ENCODE assay signal across 10 cellular contexts in genomic region chr2:235300368-235301201, GRCh38.
A peak's percentile ranks its signal among the peaks of the same experiment; 100 is the strongest.
DNase-seq lines count a peak whose midpoint lies in the region; ATAC-seq and TF ChIP-seq lines count a peak whose summit lies in the region.
"Had no signal": no experiment of that assay in that cellular context is flagged by ENCODE, and none has a peak within 500 bp of the region (broad histone marks: within the 10 kb centered on the region; RNA-seq: fewer than 3 reads in every experiment).

No MANE protein-coding gene starts in this region.

- no peaks in the 10 kb centered on the region for H3K79me1 ChIP-seq in trophoblast cell (ENCODE audit: low read length)

- no peaks in the 10 kb centered on the region for H3K36me3 ChIP-seq in trophoblast cell (ENCODE audit: control insufficient read depth in 1 of 2, insufficient read depth in 2 of 2, low read length in 2 of 2)

- H2AFZ ChIP-seq in trophoblast cell (ENCODE audit: insufficient read depth, low read length, poor library complexity), result no peak overlapping the region

- no peak overlapping the region for H4K8ac ChIP-seq in trophoblast cell (ENCODE audit: low read depth, low read length)

- no peaks in the 10 kb centered on the region for H3K79me2 ChIP-seq in trophoblast cell (ENCODE audit: control insufficient read depth, insufficient read depth, low read length, poor library complexity)

- H3K23ac ChIP-seq in trophoblast cell (ENCODE audit: low read length), result no peak overlapping the region

- H3K4ac ChIP-seq in trophoblast cell (ENCODE audit: low read depth, low read length), result no peak overlapping the region

- no peak overlapping the region for H3K14ac ChIP-seq in trophoblast cell (ENCODE audit: low read length)

- no peak overlapping the region for H3K4me3 ChIP-seq in epithelial cell of esophagus (ENCODE audit: low read length)
- no peak overlapping the region for H3K4me3 ChIP-seq in trophoblast cell (ENCODE audit: low read depth, low read length)

- H3K27me3 ChIP-seq in trophoblast cell (ENCODE audit: insufficient read depth, low read length), result no peaks in the 10 kb centered on the region

- no peak overlapping the region for H2BK5ac ChIP-seq in trophoblast cell (ENCODE audit: low read depth, low read length, poor library complexity)

- TF ChIP-seq CTCF in epithelial cell of esophagus (IDR thresholded peaks at IDR 0.05; ENCODE audit: insufficient read depth, low read depth, low read length, missing control alignments), result no peak

- no peak overlapping the region for H4K91ac ChIP-seq in trophoblast cell (ENCODE audit: low read depth, low read length)

- no peak overlapping the region for H3K27ac ChIP-seq in trophoblast cell (ENCODE audit: low read depth, low read length)

- WGBS in trophoblast cell (ENCODE audit: extremely low coverage, insufficient coverage, insufficient read length), result no CpG with 5 or more reads among the region's 16 CpGs

- no peak overlapping the region for H3K18ac ChIP-seq in trophoblast cell (ENCODE audit: low read length)

- H3K9me3 ChIP-seq in trophoblast cell (ENCODE audit: insufficient read depth, low read depth, low read length), result peaks cover 2% of the 10 kb centered on the region

- no peak overlapping the region for H2BK120ac ChIP-seq in trophoblast cell (ENCODE audit: insufficient read depth, low read length, poor library complexity)

- H2AK5ac ChIP-seq in trophoblast cell (ENCODE audit: low read length), result no peak overlapping the region

- DNase-seq in NCI-H510A treated with DMSO at 0.1 percent for 48 hours (lab: John Stamatoyannopoulos, UW) (peak; percentile 8), NCI-H510A (lab: John Stamatoyannopoulos, UW) (no peak), NCI-H2196 (lab: John Stamatoyannopoulos, UW; ENCODE audit: unreplicated experiment) (peak; percentile 62), epithelial cell of esophagus (ENCODE audit: low read depth) (peak; percentile 12), stromal cell of bone marrow (ENCODE audit: low read depth) (peak; percentile 26), iPS-NIHi11 (ENCODE audit: low spot score) (no peak), trophoblast cell (no peak)
- DNase-seq: activated CD4-positive, alpha-beta T cell treated with anti-CD3 and anti-CD28 coated beads, Interleukin-2, amount 50 U/mL, for 1 hour had no signal

- H3K4me1 ChIP-seq in trophoblast cell (ENCODE audit: control insufficient read depth in 1 of 2, insufficient read depth in 2 of 2, low read length in 2 of 2), result peaks cover 0 to 1% of the 10 kb centered on the region in 2 experiments

- no peak overlapping the region for H2BK12ac ChIP-seq in trophoblast cell (ENCODE audit: low read length)

- ATAC-seq in GM21825 (IDR thresholded peaks at IDR 0.05; ENCODE audit: unreplicated experiment), result no peak
- ATAC-seq: esophagus mucosa had no signal

- H3K4me2 ChIP-seq in trophoblast cell (ENCODE audit: low read length), result no peak overlapping the region

- H4K12ac ChIP-seq in trophoblast cell (ENCODE audit: low read depth, low read length), result no peak overlapping the region

- no peak overlapping the region for H3K9ac ChIP-seq in trophoblast cell (ENCODE audit: low read length)

Comparison
In these comparisons a context has a peak if more than half of its experiments do, and no peak if none do; other contexts are left out.
1. DNase-seq: peak in NCI-H510A treated with DMSO at 0.1 percent for 48 hours (single experiment), NCI-H2196 (single experiment), epithelial cell of esophagus (single experiment) and stromal cell of bone marrow (single experiment); none in NCI-H510A (single experiment), iPS-NIHi11 (single experiment) and trophoblast cell (0 of 2).